In the genomic region with DNA sequence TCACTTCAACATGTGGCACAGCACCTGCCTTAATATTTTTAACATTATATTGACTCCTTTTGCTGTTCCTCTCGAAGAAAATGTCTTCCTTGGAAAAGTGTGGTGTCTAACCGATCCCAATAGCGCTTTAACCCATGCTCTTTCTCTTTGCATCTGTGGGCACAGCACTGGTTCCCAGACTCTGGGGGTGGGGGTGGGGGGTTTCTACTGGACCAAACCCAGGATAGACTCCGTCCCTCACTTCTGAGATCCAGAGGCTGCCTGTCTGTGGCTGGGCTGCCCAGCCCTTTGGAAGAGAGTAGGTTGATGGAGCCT, we compare ENCODE assay signal across 8 cellular contexts. TPM values are rescaled to one million over a fixed set of nuclear protein-coding genes. Genes with fewer than 3 reads are reported as not detected.
A peak's percentile ranks its signal among the peaks of the same experiment; 100 is the strongest.
DNase-seq lines count a peak whose midpoint lies in the region; ATAC-seq and TF ChIP-seq lines count a peak whose summit lies in the region.

No MANE protein-coding gene starts in this region.

- H3K27me3 ChIP-seq in BLaER1 treated with 17β-estradiol and CSF1 and Interleukin-3, amounts not matched to agents 10 nM and 100 nM = no peaks in the 10 kb centered on the region
- H3K27me3 ChIP-seq in Karpas-422 (ENCODE audit: low read length) = no peaks in the 10 kb centered on the region
- H3K27me3 ChIP-seq in colonic mucosa = no peaks in the 10 kb centered on the region

- H3K4me3 Mint-ChIP-seq in nephron = peak overlapping the region; percentile 84 to 92 (median 87)

- no peaks in the 10 kb centered on the region for H3K9me2 ChIP-seq in Karpas-422 (replicated peaks; ENCODE audit: insufficient read depth, low read length)

- H3K27ac ChIP-seq in BLaER1 treated with 17β-estradiol and CSF1 and Interleukin-3, amounts not matched to agents 10 nM and 100 nM = peak overlapping the region; percentile 77 to 92 (median 89)
- H3K27ac ChIP-seq in Karpas-422 (ENCODE audit: low read length) = no peak overlapping the region
- H3K27ac ChIP-seq in colonic mucosa = peak overlapping the region; percentile 73

- peak overlapping the region; percentile 94 to 98 (median 95) for H3K27ac Mint-ChIP-seq in nephron

- peak overlapping the region; percentile 79 to 89 (median 85) for H3K9ac ChIP-seq in BLaER1 treated with 17β-estradiol and CSF1 and Interleukin-3, amounts not matched to agents 10 nM and 100 nM
- H3K9ac ChIP-seq in Karpas-422 (ENCODE audit: low read length) (peak overlapping the region; percentile 72), colonic mucosa (ENCODE audit: low read depth in 2 of 2, low read length in 2 of 2) (peak overlapping the region; percentile 70 to 80)

- no peaks in the 10 kb centered on the region for H3K27me3 Mint-ChIP-seq in nephron (ENCODE audit: low read depth)

- ATAC-seq in GM21423 (IDR thresholded peaks at IDR 0.05; ENCODE audit: unreplicated experiment) (no peak), GM18867 (IDR thresholded peaks at IDR 0.05; ENCODE audit: unreplicated experiment) (no peak), GM18519 (IDR thresholded peaks at IDR 0.05; ENCODE audit: low FRiP score, unreplicated experiment) (no peak)

- no peaks in the 10 kb centered on the region for H3K9me3 Mint-ChIP-seq in nephron

- intact Hi-C loops in colonic mucosa (cut with DNase I) = no loop called here

- H3K36me3 Mint-ChIP-seq in nephron (ENCODE audit: low read depth) = no peaks in the 10 kb centered on the region

- peak overlapping the region; percentile 39 to 65 (median 55) for H3K4me3 ChIP-seq in BLaER1 treated with 17β-estradiol and CSF1 and Interleukin-3, amounts not matched to agents 10 nM and 100 nM
- H3K4me3 ChIP-seq in Karpas-422 (ENCODE audit: low read length) (peak overlapping the region; percentile 66), colonic mucosa (peak overlapping the region; percentile 51)

- no peak for DNase-seq in Karpas-422
- no peak for DNase-seq in colonic mucosa
- DNase-seq in activated CD8-positive, alpha-beta memory T cell treated with anti-CD3 and anti-CD28 coated beads, Interleukin-2, amount 50 U/mL, for 4 hours = no peak

- peak overlapping the region; percentile 70 to 81 (median 77) for H3K4me2 ChIP-seq in BLaER1 treated with 17β-estradiol and CSF1 and Interleukin-3, amounts not matched to agents 10 nM and 100 nM
- peak overlapping the region; percentile 73 for H3K4me2 ChIP-seq in Karpas-422 (ENCODE audit: low read depth, low read length, poor library complexity, severe bottlenecking)

- H3K4me1 ChIP-seq in BLaER1 treated with 17β-estradiol and CSF1 and Interleukin-3, amounts not matched to agents 10 nM and 100 nM = peaks cover 15 to 31% (median 20%) of the 10 kb centered on the region in 10 experiments
- peaks cover 40% of the 10 kb centered on the region for H3K4me1 ChIP-seq in Karpas-422 (ENCODE audit: low read length)
- H3K4me1 ChIP-seq in colonic mucosa = no peaks in the 10 kb centered on the region

- H3K9me3 ChIP-seq in BLaER1 treated with 17β-estradiol and CSF1 and Interleukin-3, amounts not matched to agents 10 nM and 100 nM (replicated peaks in 1 of 11) = no peaks in the 10 kb centered on the region
- H3K9me3 ChIP-seq in Karpas-422 (ENCODE audit: low read length) (no peaks in the 10 kb centered on the region), colonic mucosa (no peaks in the 10 kb centered on the region)

- peaks cover 11% of the 10 kb centered on the region for H3K79me2 ChIP-seq in Karpas-422 (ENCODE audit: low read length)

- peaks cover 0 to 7% (median 4%) of the 10 kb centered on the region in 11 experiments; a peak in 11 of 22 replicates for H4K20me1 ChIP-seq in BLaER1 treated with 17β-estradiol and CSF1 and Interleukin-3, amounts not matched to agents 10 nM and 100 nM
- H4K20me1 ChIP-seq in Karpas-422 (ENCODE audit: insufficient read depth, low read depth, low read length) = peaks cover 4% of the 10 kb centered on the region; the same call in 1 of the 2 replicates

- H3K36me3 ChIP-seq in BLaER1 treated with 17β-estradiol and CSF1 and Interleukin-3, amounts not matched to agents 10 nM and 100 nM = no peaks in the 10 kb centered on the region
- H3K36me3 ChIP-seq in Karpas-422 (ENCODE audit: insufficient read depth, low read length) (no peaks in the 10 kb centered on the region), colonic mucosa (no peaks in the 10 kb centered on the region)

- H3K4me1 Mint-ChIP-seq in nephron = peaks cover 28% of the 10 kb centered on the region

- H2AFZ ChIP-seq in Karpas-422 (ENCODE audit: low read length) = peak overlapping the region; percentile 73

- no peak for TF ChIP-seq CTCF in colonic mucosa (IDR thresholded peaks at IDR 0.05)
- TF ChIP-seq CTCF in nephron (IDR thresholded peaks at IDR 0.05; ENCODE audit: unreplicated experiment in 3 of 3) = no peak

RNA-seq across cellular contexts. Expression of a gene that starts 3.9 kb away (rescaled TPM):
- total RNA-seq in Karpas-422 (2014; rRNA removed; shearing (Covaris generic); ENCODE audit: low replicate concordance) = 61.8 and 62.8 TPM in 2 replicates
- 10 to 100 TPM; 30.6 to 56.4 TPM for total RNA-seq in colonic mucosa

RNA-seq across cellular contexts. Expression of a gene that starts 56.5 kb away (rescaled TPM):
- total RNA-seq in Karpas-422 (2014; rRNA removed; shearing (Covaris generic); ENCODE audit: low replicate concordance) = not detected in 2 replicates
- total RNA-seq in colonic mucosa = not detected
